8 cellular contexts compared by ENCODE assay signal in the genomic region with DNA sequence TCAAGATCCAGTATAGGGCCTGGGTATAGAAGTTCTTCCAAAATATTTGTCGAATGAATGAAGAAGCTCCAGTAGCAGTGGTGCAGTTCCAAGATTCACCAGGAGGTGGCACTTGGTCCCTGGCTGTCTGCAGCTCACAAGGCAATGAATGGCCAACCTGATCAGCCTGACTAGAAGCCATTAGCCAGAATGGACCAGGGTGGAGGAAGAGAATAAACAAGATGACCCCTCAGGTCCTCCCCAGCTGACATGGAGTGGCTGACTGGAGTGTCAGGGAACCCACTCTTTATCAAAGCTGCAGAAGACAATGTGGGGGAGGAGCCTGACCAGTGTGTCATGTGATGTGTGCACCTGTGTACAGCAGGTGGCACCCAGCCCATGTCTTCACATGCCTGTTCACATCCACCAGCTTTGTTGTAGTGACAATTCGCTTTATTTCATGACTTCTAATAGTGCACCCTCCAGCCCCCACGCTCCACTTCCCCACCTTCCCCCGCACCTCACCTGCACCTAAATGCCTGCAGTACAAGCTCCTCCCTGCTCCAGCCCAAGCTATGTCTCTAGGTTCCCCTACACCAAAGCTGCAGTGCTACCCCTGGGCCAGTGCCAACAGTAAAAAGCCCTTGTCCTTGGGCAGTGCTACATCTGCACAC. TPM values are rescaled to one million over a fixed set of nuclear protein-coding genes. Genes with fewer than 3 reads are reported as not detected.
DNase-seq lines count a peak whose midpoint lies in the region; ATAC-seq and TF ChIP-seq lines count a peak whose summit lies in the region.

No MANE protein-coding gene starts in this region.

- CTCF ChIA-PET in CD4-positive, alpha-beta T cell (lab: Charles Lee): interaction anchor here (0.6 to 1.8 kb wide), 34 partner anchors 10 to 479 kb away, joined by 3 to 33 read pairs (median 4); partner anchors contain the start of genes AREL1, FCF1 and YLPM1

- no peaks in the 10 kb centered on the region for H3K27me3 ChIP-seq in CD4-positive, alpha-beta T cell (ENCODE audit: control insufficient read depth, insufficient read depth, low read length)
- no peaks in the 10 kb centered on the region for H3K27me3 ChIP-seq in right lobe of liver

- peak; percentile 99 for TF ChIP-seq CTCF in CD4-positive, alpha-beta T cell (IDR thresholded peaks at IDR 0.05)
- TF ChIP-seq CTCF in coronary artery (IDR thresholded peaks at IDR 0.05) (peak; percentile 97), right lobe of liver (IDR thresholded peaks at IDR 0.05) (peak; percentile 97 to 99 (median 98))

- no peaks in the 10 kb centered on the region for H3K36me3 ChIP-seq in right lobe of liver

- no peaks in the 10 kb centered on the region for H3K9me3 Mint-ChIP-seq in CD4-positive, alpha-beta T cell

- H3K4me1 Mint-ChIP-seq in CD4-positive, alpha-beta T cell (ENCODE audit: low read depth): peaks cover 27% of the 10 kb centered on the region

- H3K4me3 ChIP-seq in coronary artery (peak overlapping the region; percentile 83), right lobe of liver (no peak overlapping the region)

- peak; percentile 75 to 90 (median 83) for DNase-seq in CD4-positive, alpha-beta T cell
- peak; percentile 62 to 88 for DNase-seq in NCI-H526 (lab: John Stamatoyannopoulos, UW)
- peak; percentile 89 for DNase-seq in activated CD4-positive, alpha-beta T cell treated with anti-CD3 and anti-CD28 coated beads, Interleukin-2, amount 50 U/mL, for 1 hour
- DNase-seq in coronary artery (ENCODE audit: low spot score): no peak
- DNase-seq in right lobe of liver: peak; percentile 74 to 81 (median 78)
- peak; percentile 68 to 77 (median 77) for DNase-seq in stimulated activated CD4-positive, alpha-beta T cell treated with anti-CD3 and anti-CD28 coated beads, TNF-alpha, amount 100 ng/mL, for 4 hours (ENCODE audit: low read depth in 3 of 3)

- H3K27me3 Mint-ChIP-seq in CD4-positive, alpha-beta T cell: peaks cover 9% of the 10 kb centered on the region

- peak; percentile 68 for ATAC-seq in CD4-positive, alpha-beta T cell (ENCODE audit: poor library complexity)
- ATAC-seq in HG02885 (IDR thresholded peaks at IDR 0.05; ENCODE audit: poor library complexity, unreplicated experiment) (peak; percentile 45), right lobe of liver (peak; percentile 76 to 79 (median 78)), GM21526 (IDR thresholded peaks at IDR 0.05; ENCODE audit: low FRiP score, unreplicated experiment) (no peak)

- peak overlapping the region; percentile 84 for H3K4me3 Mint-ChIP-seq in CD4-positive, alpha-beta T cell

- H3K36me3 Mint-ChIP-seq in CD4-positive, alpha-beta T cell (ENCODE audit: low read depth): no peaks in the 10 kb centered on the region

- 8% methylated on average over 2 of the region's 4 CpGs for WGBS in right lobe of liver (ENCODE audit: insufficient coverage, low coverage, low lambda C conversion rate, missing lambda C conversion rate)

- H3K4me1 ChIP-seq in right lobe of liver: no peaks in the 10 kb centered on the region

- no peaks in the 10 kb centered on the region for H3K9me3 ChIP-seq in CD4-positive, alpha-beta T cell (ENCODE audit: control insufficient read depth, low read length)
- H3K9me3 ChIP-seq in right lobe of liver: no peaks in the 10 kb centered on the region

- peak overlapping the region; percentile 17 for H3K27ac Mint-ChIP-seq in CD4-positive, alpha-beta T cell

- TF ChIP-seq POLR2A in right lobe of liver (IDR thresholded peaks at IDR 0.05): no peak

- intact Hi-C loops in CD4-positive, alpha-beta T cell (cut with DNase I, micrococcal nuclease): loop anchor here (1.0 to 5.0 kb wide), 4 partner anchors 104 to 296 kb away; partner anchors contain the start of genes AREL1 (in 1 of the 2), FCF1 (in 1 of the 2), ISCA2 (in 1 of the 2) and NPC2 (in 1 of the 2)
- intact Hi-C loops in right lobe of liver (cut with DNase I): no loop called here

- H3K27ac ChIP-seq in CD4-positive, alpha-beta T cell (ENCODE audit: low read depth, low read length): no peak overlapping the region
- H3K27ac ChIP-seq in coronary artery (peak overlapping the region in 1 of 2 donors; percentile 29), right lobe of liver (no peak overlapping the region)

- POLR2A ChIA-PET in CD4-positive, alpha-beta T cell (lab: Charles Lee): interaction anchor here (0.7 to 1.5 kb wide), 8 partner anchors 10 to 227 kb away, joined by 3 to 21 read pairs (median 4); partner anchors contain the start of gene YLPM1

RNA-seq across cellular contexts. Expression of gene LTBP2, which starts 3.0 kb away (rescaled TPM):
- under 1 TPM; 0.45 to 0.47 TPM for total RNA-seq in CD4-positive, alpha-beta T cell
- 1 to 10 TPM in 3 of 6 experiments, under 1 TPM in 3; 0.46 to 3.5 (median 1.7) TPM for total RNA-seq in right lobe of liver

Comparison
In these comparisons a context has a peak if more than half of its experiments do, and no peak if none do; other contexts are left out.
1. intact Hi-C loops: an anchor here in CD4-positive, alpha-beta T cell (1.0 to 5.0 kb wide); none called in right lobe of liver.